Comparison of ENCODE assay signal across 31 cellular contexts in genomic region chr11:79956061-79956460, GRCh38.
"Had no signal": no experiment of that assay in that cellular context is flagged by ENCODE, and none has a peak within 500 bp of the region (broad histone marks: within the 10 kb centered on the region; RNA-seq: fewer than 3 reads in every experiment).

No MANE protein-coding gene starts in this region.

- DNase-seq: activated CD4-positive, alpha-beta memory T cell treated with anti-CD3 and anti-CD28 coated beads, Interleukin-2, amount 10 ng/mL, durations not matched to agents 7 days and 5 days; activated CD4-positive, alpha-beta T cell treated with anti-CD3 and anti-CD28 coated beads for 1 hour; activated CD4-positive, alpha-beta T cell treated with anti-CD3 and anti-CD28 coated beads for 48 hours; activated CD4-positive, CD25-positive, alpha-beta regulatory T cell; activated CD8-positive, alpha-beta memory T cell treated with anti-CD3 and anti-CD28 coated beads for 24 hours; activated CD8-positive, alpha-beta memory T cell treated with anti-CD3 and anti-CD28 coated beads, Interleukin-2, amount 10 ng/mL, durations not matched to agents 7 days and 5 days; activated CD8-positive, alpha-beta memory T cell treated with anti-CD3 and anti-CD28 coated beads, Interleukin-2, amount 50 U/mL, for 48 hours; activated effector memory CD4-positive, alpha-beta T cell treated with Interleukin-2 at 50 U/mL for 16 hours; activated naive CD4-positive, alpha-beta T cell treated with anti-CD3 and anti-CD28 coated beads, Interleukin-2, amount 10 ng/mL, durations not matched to agents 7 days and 5 days; activated T-cell treated with anti-CD3 and anti-CD28 coated beads, Interleukin-2, amount 50 U/mL, for 48 hours; amniotic stem cell; aorta; brain microvascular endothelial cell; central memory CD4-positive, alpha-beta T cell; NCI-H1092 treated with DMSO at 0.1 percent for 48 hours; NCI-H1436; NCI-H1694; NCI-H1930; NCI-H2081 treated with DMSO at 0.1 percent for 48 hours; NCI-H345; NCI-H526 treated with DMSO at 0.1 percent for 48 hours; PC-9; SIG-M5; SW 1271; T-helper 1 cell; T-helper 2 cell; T-helper 9 cell; WERI-Rb-1 had no signal

- ATAC-seq: activated CD8-positive, alpha-beta memory T cell treated with anti-CD3 and anti-CD28 coated beads, Interleukin-2, amount 10 ng/mL, durations not matched to agents 7 days and 5 days; K562; Right ventricle myocardium inferior had no signal

- H3K36me3 ChIP-seq: brain microvascular endothelial cell, WERI-Rb-1 had no signal

- H3K4me3 ChIP-seq: K562, PC-9 had no signal

- H3K27ac ChIP-seq: brain microvascular endothelial cell, PC-9, RWPE1, WERI-Rb-1 had no signal

- H3K27me3 ChIP-seq: brain microvascular endothelial cell had no signal
